Comparison of ENCODE assay signal across 8 cellular contexts in genomic region chr2:68466778-68467076, GRCh38. TPM values are rescaled to one million over a fixed set of nuclear protein-coding genes. Genes with fewer than 3 reads are reported as not detected.
A peak's percentile ranks its signal among the peaks of the same experiment; 100 is the strongest.
DNase-seq lines count a peak whose midpoint lies in the region; ATAC-seq and TF ChIP-seq lines count a peak whose summit lies in the region.

No MANE protein-coding gene starts in this region.

- H3K9me3 Mint-ChIP-seq in H9, result no peaks in the 10 kb centered on the region

- intact Hi-C loops in heart right ventricle (cut with DNase I), result loop anchor here in 7 of 10 donors (2.0 to 10.0 kb wide), 7 partner anchors 128 to 461 kb away; no protein-coding TSS in a partner anchor

- no CpG with 5 or more reads among the region's 18 CpGs for WGBS in H9 (ENCODE audit: extremely low coverage, insufficient read length, low lambda C conversion rate)
- WGBS in heart right ventricle, 2 donors, result 0 to 1% methylated on average over 18 of the region's 18 CpGs

- no peak overlapping the region for H4K5ac ChIP-seq in H9 (ENCODE audit: insufficient read length, low read depth, low read length)

- H2BK20ac ChIP-seq in H9 (ENCODE audit: low read depth, low read length, poor library complexity, severe bottlenecking), result no peak overlapping the region

- H3K4me3 Mint-ChIP-seq in H9, result peak overlapping the region; percentile 95 to 97

- ATAC-seq in heart right ventricle, result peak; percentile 6 to 50 (median 37)

- no peak overlapping the region for H3K23ac ChIP-seq in H9 (ENCODE audit: insufficient read length, low read depth, low read length)

- H4K20me1 ChIP-seq in H9 (ENCODE audit: control insufficient read depth, insufficient read depth, insufficient read length), result no peaks in the 10 kb centered on the region

- no peak overlapping the region for H3K18ac ChIP-seq in H9 (ENCODE audit: insufficient read length, low read depth, low read length)

- H4K8ac ChIP-seq in H9 (replicated peaks; ENCODE audit: insufficient read length, low read depth, low read length), result no peak overlapping the region

- no peak overlapping the region for H3T11ph ChIP-seq in H9 (ENCODE audit: low read length)

- no peak overlapping the region for H2AK5ac ChIP-seq in H9 (ENCODE audit: insufficient read length, low read length)

- no peak overlapping the region for H3K56ac ChIP-seq in H9 (ENCODE audit: insufficient read length, low read depth, low read length)

- no peak overlapping the region for H2BK5ac ChIP-seq in H9 (ENCODE audit: insufficient read length, low read length)

- H3K4me1 ChIP-seq in H9 (ENCODE audit: insufficient read depth, low read length), result no peaks in the 10 kb centered on the region
- H3K4me1 ChIP-seq in heart right ventricle, result peaks cover 0 to 34% (median 17%) of the 10 kb centered on the region in 9 donors
- peaks cover 19% of the 10 kb centered on the region for H3K4me1 ChIP-seq in skeletal muscle satellite cell (ENCODE audit: control insufficient read depth, insufficient read depth, low read length)

- H3K27ac ChIP-seq in H9 (ENCODE audit: insufficient read length, low read depth, low read length) (no peak overlapping the region), WERI-Rb-1 (peak overlapping the region; percentile 30), heart right ventricle (peak overlapping the region; percentile 2 to 94 (median 84))

- H3K27me3 Mint-ChIP-seq in H9 (ENCODE audit: low read depth), result no peaks in the 10 kb centered on the region

- peak overlapping the region; percentile 52 for H3K4me2 ChIP-seq in H9 (ENCODE audit: insufficient read depth, insufficient read length, low read length)
- peak overlapping the region; percentile 95 for H3K4me2 ChIP-seq in skeletal muscle satellite cell (ENCODE audit: low read length)

- TF ChIP-seq CTCF in AG09309 (IDR thresholded peaks at IDR 0.05; ENCODE audit: control insufficient read depth, insufficient read depth, low read depth, low read length, missing control alignments) (no peak), H9 (conservative IDR thresholded peaks at IDR 0.05) (no peak), WERI-Rb-1 (IDR thresholded peaks at IDR 0.05; ENCODE audit: low read depth, low read length) (no peak), heart right ventricle (IDR thresholded peaks at IDR 0.05) (peak in 1 of 9 donors; percentile 0)

- H3K9me3 ChIP-seq in H9 (ENCODE audit: control insufficient read depth, low read depth, low read length), result no peaks in the 10 kb centered on the region
- no peaks in the 10 kb centered on the region for H3K9me3 ChIP-seq in WERI-Rb-1 (ENCODE audit: severe bottlenecking)
- H3K9me3 ChIP-seq in heart right ventricle, result no peaks in the 10 kb centered on the region
- H3K9me3 ChIP-seq in skeletal muscle satellite cell (replicated peaks; ENCODE audit: low read length), result no peaks in the 10 kb centered on the region

- no peaks in the 10 kb centered on the region for H3K79me1 ChIP-seq in H9 (ENCODE audit: insufficient read depth, low read depth, low read length, poor library complexity, severe bottlenecking)

- DNase-seq in AG09309 (ENCODE audit: low read depth), result no peak
- DNase-seq in H9, result no peak
- no peak for DNase-seq in WERI-Rb-1
- no peak for DNase-seq in heart right ventricle
- no peak for DNase-seq in COLO668 (lab: John Stamatoyannopoulos, UW; ENCODE audit: unreplicated experiment)
- DNase-seq in SK-N-DZ (ENCODE audit: low spot score), result no peak
- DNase-seq in SKM-1 treated with dmso at 0.1 percent for 144 hours (lab: John Stamatoyannopoulos, UW; ENCODE audit: unreplicated experiment), result no peak

- H3K4me3 ChIP-seq in AG09309 (ENCODE audit: control insufficient read depth, low read depth, low read length) (peak overlapping the region; percentile 92), WERI-Rb-1 (ENCODE audit: low read depth, low read length) (peak overlapping the region; percentile 92), heart right ventricle (peak overlapping the region; percentile 59 to 95 (median 78)), skeletal muscle satellite cell (ENCODE audit: low read length) (peak overlapping the region; percentile 99)

- H3K27ac Mint-ChIP-seq in H9, result peak overlapping the region; percentile 82 to 91 (median 85); a peak in 6 of 7 replicates

- no peak overlapping the region for H2BK120ac ChIP-seq in H9 (ENCODE audit: low read depth, low read length, poor library complexity, severe bottlenecking)

- H3K27me3 ChIP-seq in H9 (ENCODE audit: insufficient read depth, low read length) (no peaks in the 10 kb centered on the region), WERI-Rb-1 (ENCODE audit: insufficient read depth, low read depth, severe bottlenecking) (no peaks in the 10 kb centered on the region), heart right ventricle (no peaks in the 10 kb centered on the region), skeletal muscle satellite cell (ENCODE audit: control insufficient read depth, insufficient read depth, low read length) (no peaks in the 10 kb centered on the region)

- H3K23me2 ChIP-seq in H9 (ENCODE audit: insufficient read length, low read depth, low read length, poor library complexity, severe bottlenecking), result peaks cover 3% of the 10 kb centered on the region

- peaks cover 9 to 21% of the 10 kb centered on the region in 2 experiments for H3K4me1 Mint-ChIP-seq in H9

- no peak overlapping the region for H3K14ac ChIP-seq in H9 (ENCODE audit: insufficient read depth, low read length)

- no peaks in the 10 kb centered on the region for H3K36me3 Mint-ChIP-seq in H9 (ENCODE audit: insufficient read depth in 1 of 3, low read depth in 3 of 3)

- no peak overlapping the region for H2AFZ ChIP-seq in H9 (ENCODE audit: low read length)

- peaks cover 4% of the 10 kb centered on the region; the same call in 1 of the 2 replicates for H3K36me3 ChIP-seq in WERI-Rb-1
- H3K36me3 ChIP-seq in heart right ventricle, result no peaks in the 10 kb centered on the region
- no peaks in the 10 kb centered on the region for H3K36me3 ChIP-seq in skeletal muscle satellite cell (ENCODE audit: insufficient read depth, low read length)

- H3K79me2 ChIP-seq in H9 (ENCODE audit: insufficient read depth, low read length), result no peaks in the 10 kb centered on the region

- H2BK12ac ChIP-seq in H9 (ENCODE audit: insufficient read length, low read depth, low read length), result no peak overlapping the region

- H3K4ac ChIP-seq in H9 (ENCODE audit: low read depth, low read length), result no peak overlapping the region

- peak overlapping the region; percentile 34 for H3K9ac ChIP-seq in H9 (ENCODE audit: extremely low read depth, insufficient read length, low read length)
- H3K9ac ChIP-seq in skeletal muscle satellite cell (ENCODE audit: low read depth, low read length), result peak overlapping the region; percentile 88

- no peak overlapping the region for H4K91ac ChIP-seq in H9 (ENCODE audit: insufficient read length, low read depth, low read length)

- H2BK15ac ChIP-seq in H9 (ENCODE audit: low read depth, low read length), result no peak overlapping the region

RNA-seq across cellular contexts. Expression of gene FBXO48, which starts 0.4 kb away (rescaled TPM):
- total RNA-seq in H9 (2021) (1.3 and 1.4 TPM in 2 replicates), heart right ventricle (1 to 10 TPM in 4 of 10 donors, under 1 TPM in 6; 0.27 to 1.2 (median 0.97) TPM)
- polyA plus RNA-seq in heart right ventricle, result under 1 TPM; 0.30 to 0.51 TPM
- total RNA-seq in skeletal muscle satellite cell (2012; rRNA removed), result 0.44 and 0.51 TPM in 2 replicates
- 1.0 and 1.3 TPM in 2 replicates for polyA plus RNA-seq in SK-N-DZ (2014; cell fraction: cytosol; rRNA removed)
- 0.50 and 0.69 TPM in 2 replicates for polyA plus RNA-seq in SK-N-DZ (2014; cell fraction: nucleus; rRNA removed)

RNA-seq across cellular contexts. Expression of gene APLF, which starts 0.7 kb away (rescaled TPM):
- 3.6 and 3.7 TPM in 2 replicates for total RNA-seq in H9 (2021)
- total RNA-seq in heart right ventricle, result 1 to 10 TPM; 3.4 to 6.5 (median 5.1) TPM
- polyA plus RNA-seq in heart right ventricle, result 1 to 10 TPM in 1 of 2 donors, under 1 TPM in 1; 0.38 to 1.8 TPM
- 3.3 TPM in 2 replicates for total RNA-seq in skeletal muscle satellite cell (2012; rRNA removed)
- polyA plus RNA-seq in SK-N-DZ (2014; cell fraction: cytosol; rRNA removed), result 1.0 and 1.4 TPM in 2 replicates
- polyA plus RNA-seq in SK-N-DZ (2014; cell fraction: nucleus; rRNA removed), result 1.4 and 2.8 TPM in 2 replicates
